Comparison of ENCODE assay signal across 16 cellular contexts in the genomic region with DNA sequence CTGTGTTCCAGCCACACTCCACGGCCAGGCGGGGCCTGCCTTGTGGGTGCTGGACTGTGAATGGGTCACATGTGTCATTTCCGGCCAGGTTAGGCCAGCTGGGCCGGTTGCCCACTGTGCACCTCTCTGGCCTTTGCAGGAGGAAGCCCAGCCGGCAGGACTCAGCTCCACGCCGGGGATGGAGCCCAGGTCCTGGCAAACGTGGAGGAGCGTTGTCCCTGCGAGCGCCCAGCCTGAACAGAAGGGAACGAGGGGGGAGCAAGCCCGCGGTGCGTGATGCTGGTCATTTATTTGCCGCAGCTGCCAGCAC.
DNase-seq lines count a peak whose midpoint lies in the region; ATAC-seq and TF ChIP-seq lines count a peak whose summit lies in the region.
"Had no signal": no experiment of that assay in that cellular context is flagged by ENCODE, and none has a peak within 500 bp of the region (broad histone marks: within the 10 kb centered on the region; RNA-seq: fewer than 3 reads in every experiment).

No MANE protein-coding gene starts in this region.

- no peaks in the 10 kb centered on the region for H3K9me3 Mint-ChIP-seq in type B pancreatic cell
- H3K9me3 Mint-ChIP-seq: activated T-helper 2 cell treated with anti-CD3 and anti-CD28 coated beads, Interferon-gamma antibody, Interleukin-2, Interleukin-4, amounts not matched to agents 10 μg/mL and 5 μg/mL and 100 μg/mL, durations not matched to agents 14 hours and 24 hours and 36 hours had no signal

- no peak overlapping the region for H3K4ac ChIP-seq in mesendoderm (ENCODE audit: low read depth, low read length)

- H3K27ac ChIP-seq in mesendoderm (ENCODE audit: low read depth, low read length): no peak overlapping the region

- no peak overlapping the region for H3K4me3 Mint-ChIP-seq in type B pancreatic cell
- H3K4me3 Mint-ChIP-seq: activated CD8-positive, alpha-beta T cell treated with anti-CD3 and anti-CD28 coated beads, Interleukin-2, amount 10 ng/mL, durations not matched to agents 7 days and 5 days; CD4-positive, alpha-beta memory T cell had no signal

- H3K27me3 Mint-ChIP-seq in type B pancreatic cell: peaks cover 12% of the 10 kb centered on the region

- H2BK15ac ChIP-seq in mesendoderm (replicated peaks; ENCODE audit: low read depth): no peak overlapping the region

- TF ChIP-seq CTCF in fibroblast of the aortic adventitia (IDR thresholded peaks at IDR 0.05; ENCODE audit: insufficient read depth, low read length): no peak
- TF ChIP-seq CTCF in type B pancreatic cell (conservative IDR thresholded peaks at IDR 0.05): no peak

- peaks cover 22% of the 10 kb centered on the region for H3K4me1 Mint-ChIP-seq in type B pancreatic cell (ENCODE audit: unreplicated experiment)
- H3K4me1 Mint-ChIP-seq: CD4-positive, alpha-beta memory T cell had no signal

- H3K79me2 ChIP-seq in mesendoderm (ENCODE audit: control insufficient read depth, insufficient read depth, low read length): no peaks in the 10 kb centered on the region

- H3K4me3 ChIP-seq in fibroblast of the aortic adventitia (ENCODE audit: low read depth, low read length): no peak overlapping the region
- H3K4me3 ChIP-seq in mesendoderm (ENCODE audit: low read length): no peak overlapping the region

- H3K56ac ChIP-seq in mesendoderm (ENCODE audit: low read length): peak overlapping the region; percentile 54

- no peak overlapping the region for H2BK120ac ChIP-seq in mesendoderm (ENCODE audit: low read depth, low read length)

- H3K4me2 ChIP-seq in mesendoderm (ENCODE audit: low read length): no peak overlapping the region

- no peaks in the 10 kb centered on the region for H3K36me3 ChIP-seq in mesendoderm (ENCODE audit: control insufficient read depth, insufficient read depth, low read length)
- H3K36me3 ChIP-seq: ascending aorta had no signal

- H3K36me3 Mint-ChIP-seq in type B pancreatic cell: no peaks in the 10 kb centered on the region
- H3K36me3 Mint-ChIP-seq: CD4-positive, alpha-beta memory T cell had no signal

- DNase-seq in activated effector memory CD4-positive, alpha-beta T cell treated with anti-CD3 and anti-CD28 coated beads, Interleukin-2, amount 50 U/mL, for 16 hours: peak; percentile 36
- DNase-seq in activated effector memory CD4-positive, alpha-beta T cell treated with Interleukin-2 at 50 U/mL for 16 hours: no peak
- peak; percentile 16 for DNase-seq in fibroblast of the aortic adventitia (ENCODE audit: low read depth)
- no peak for DNase-seq in mesendoderm
- DNase-seq in type B pancreatic cell (ENCODE audit: extremely low spot score, unreplicated experiment): no peak
- DNase-seq in HPDE6-E6E7 (ENCODE audit: extremely low spot score): no peak
- DNase-seq: activated CD8-positive, alpha-beta T cell treated with anti-CD3 and anti-CD28 coated beads, Interleukin-2, amount 10 ng/mL, durations not matched to agents 7 days and 5 days; CD4-positive, alpha-beta memory T cell; effector CD8-positive, alpha-beta T cell; MM.1S; NCI-H2081; stimulated activated CD4-positive, alpha-beta T cell treated with anti-CD3 and anti-CD28 coated beads, Interleukin-4, amount 100 ng/mL, for 1 hour had no signal

- no peak overlapping the region for H4K5ac ChIP-seq in mesendoderm (ENCODE audit: low read length)

- H3K23ac ChIP-seq in mesendoderm (ENCODE audit: low read length): no peak overlapping the region

- no peak overlapping the region for H3K18ac ChIP-seq in mesendoderm (ENCODE audit: low read length)

- no peaks in the 10 kb centered on the region for H3K27me3 ChIP-seq in mesendoderm (ENCODE audit: insufficient read depth, low read length, poor library complexity)
- H3K27me3 ChIP-seq: ascending aorta had no signal

- H3K27ac Mint-ChIP-seq in type B pancreatic cell: peak overlapping the region; percentile 19
- H3K27ac Mint-ChIP-seq: activated CD8-positive, alpha-beta T cell treated with anti-CD3 and anti-CD28 coated beads, Interleukin-2, amount 10 ng/mL, durations not matched to agents 7 days and 5 days; activated T-helper 2 cell treated with anti-CD3 and anti-CD28 coated beads, Interferon-gamma antibody, Interleukin-2, Interleukin-4, amounts not matched to agents 10 μg/mL and 5 μg/mL and 100 μg/mL, durations not matched to agents 14 hours and 24 hours and 36 hours; CD4-positive, alpha-beta memory T cell had no signal

- no CpG with 5 or more reads among the region's 16 CpGs for WGBS in mesendoderm (ENCODE audit: extremely low coverage, insufficient coverage, low lambda C conversion rate)

- no peak overlapping the region for H3K9ac ChIP-seq in mesendoderm (ENCODE audit: low read length)

- H4K8ac ChIP-seq in mesendoderm (ENCODE audit: low read depth, low read length): no peak overlapping the region

- no peak for ATAC-seq in SK-N-SH treated with all-trans-retinoic acid at 6 μM for 48 hours
- no peak for ATAC-seq in GM21786 (IDR thresholded peaks at IDR 0.05; ENCODE audit: unreplicated experiment)
- ATAC-seq: activated CD8-positive, alpha-beta T cell treated with anti-CD3 and anti-CD28 coated beads, Interleukin-2, amount 10 ng/mL, durations not matched to agents 7 days and 5 days had no signal

- H2BK5ac ChIP-seq in mesendoderm (ENCODE audit: low read length): no peak overlapping the region

- H3K4me1 ChIP-seq in mesendoderm (ENCODE audit: control insufficient read depth, low read depth, low read length): peaks cover 3% of the 10 kb centered on the region

- H3K79me1 ChIP-seq in mesendoderm (ENCODE audit: low read length): no peaks in the 10 kb centered on the region

- H2AK5ac ChIP-seq in mesendoderm (ENCODE audit: low read length): no peak overlapping the region

TF ChIP-seq in SK-N-SH treated with all-trans-retinoic acid at 6 μM for 48 hours, 23 proteins besides CTCF, POLR2A, EP300 and RAD21:
- TF ChIP-seq ESRRG (CRISPR knock-in tag; IDR thresholded peaks at IDR 0.05) (no peak), SNAI2 (CRISPR knock-in tag; IDR thresholded peaks at IDR 0.05) (no peak), RARB (CRISPR knock-in tag; IDR thresholded peaks at IDR 0.05) (no peak), ISL1 (CRISPR knock-in tag; IDR thresholded peaks at IDR 0.05) (no peak), ZNF8 (CRISPR knock-in tag; IDR thresholded peaks at IDR 0.05) (no peak), ZFP30 (CRISPR knock-in tag; IDR thresholded peaks at IDR 0.05) (no peak), PPARA (CRISPR knock-in tag; IDR thresholded peaks at IDR 0.05; ENCODE audit: borderline replicate concordance) (no peak), ZFP3 (CRISPR knock-in tag; IDR thresholded peaks at IDR 0.05) (no peak), ZNF565 (CRISPR knock-in tag; conservative IDR thresholded peaks at IDR 0.05; ENCODE audit: low read depth) (no peak), GLIS3 (CRISPR knock-in tag; IDR thresholded peaks at IDR 0.05) (no peak), ZNF70 (CRISPR knock-in tag; IDR thresholded peaks at IDR 0.05) (no peak), OSR1 (CRISPR knock-in tag; IDR thresholded peaks at IDR 0.05) (no peak), TCF4 (CRISPR knock-in tag; IDR thresholded peaks at IDR 0.05; ENCODE audit: borderline replicate concordance) (no peak)
- TF ChIP-seq, protein P1, sequence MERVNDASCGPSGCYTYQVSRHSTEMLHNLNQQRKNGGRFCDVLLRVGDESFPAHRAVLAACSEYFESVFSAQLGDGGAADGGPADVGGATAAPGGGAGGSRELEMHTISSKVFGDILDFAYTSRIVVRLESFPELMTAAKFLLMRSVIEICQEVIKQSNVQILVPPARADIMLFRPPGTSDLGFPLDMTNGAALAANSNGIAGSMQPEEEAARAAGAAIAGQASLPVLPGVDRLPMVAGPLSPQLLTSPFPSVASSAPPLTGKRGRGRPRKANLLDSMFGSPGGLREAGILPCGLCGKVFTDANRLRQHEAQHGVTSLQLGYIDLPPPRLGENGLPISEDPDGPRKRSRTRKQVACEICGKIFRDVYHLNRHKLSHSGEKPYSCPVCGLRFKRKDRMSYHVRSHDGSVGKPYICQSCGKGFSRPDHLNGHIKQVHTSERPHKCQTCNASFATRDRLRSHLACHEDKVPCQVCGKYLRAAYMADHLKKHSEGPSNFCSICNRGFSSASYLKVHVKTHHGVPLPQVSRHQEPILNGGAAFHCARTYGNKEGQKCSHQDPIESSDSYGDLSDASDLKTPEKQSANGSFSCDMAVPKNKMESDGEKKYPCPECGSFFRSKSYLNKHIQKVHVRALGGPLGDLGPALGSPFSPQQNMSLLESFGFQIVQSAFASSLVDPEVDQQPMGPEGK (CRISPR knock-in tag; IDR thresholded peaks at IDR 0.05; ENCODE audit: borderline replicate concordance): no peak
- TF ChIP-seq, protein P2, sequence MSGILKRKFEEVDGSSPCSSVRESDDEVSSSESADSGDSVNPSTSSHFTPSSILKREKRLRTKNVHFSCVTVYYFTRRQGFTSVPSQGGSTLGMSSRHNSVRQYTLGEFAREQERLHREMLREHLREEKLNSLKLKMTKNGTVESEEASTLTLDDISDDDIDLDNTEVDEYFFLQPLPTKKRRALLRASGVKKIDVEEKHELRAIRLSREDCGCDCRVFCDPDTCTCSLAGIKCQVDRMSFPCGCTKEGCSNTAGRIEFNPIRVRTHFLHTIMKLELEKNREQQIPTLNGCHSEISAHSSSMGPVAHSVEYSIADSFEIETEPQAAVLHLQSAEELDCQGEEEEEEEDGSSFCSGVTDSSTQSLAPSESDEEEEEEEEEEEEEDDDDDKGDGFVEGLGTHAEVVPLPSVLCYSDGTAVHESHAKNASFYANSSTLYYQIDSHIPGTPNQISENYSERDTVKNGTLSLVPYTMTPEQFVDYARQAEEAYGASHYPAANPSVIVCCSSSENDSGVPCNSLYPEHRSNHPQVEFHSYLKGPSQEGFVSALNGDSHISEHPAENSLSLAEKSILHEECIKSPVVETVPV (CRISPR knock-in tag; IDR thresholded peaks at IDR 0.05): no peak
- TF ChIP-seq, protein P3, sequence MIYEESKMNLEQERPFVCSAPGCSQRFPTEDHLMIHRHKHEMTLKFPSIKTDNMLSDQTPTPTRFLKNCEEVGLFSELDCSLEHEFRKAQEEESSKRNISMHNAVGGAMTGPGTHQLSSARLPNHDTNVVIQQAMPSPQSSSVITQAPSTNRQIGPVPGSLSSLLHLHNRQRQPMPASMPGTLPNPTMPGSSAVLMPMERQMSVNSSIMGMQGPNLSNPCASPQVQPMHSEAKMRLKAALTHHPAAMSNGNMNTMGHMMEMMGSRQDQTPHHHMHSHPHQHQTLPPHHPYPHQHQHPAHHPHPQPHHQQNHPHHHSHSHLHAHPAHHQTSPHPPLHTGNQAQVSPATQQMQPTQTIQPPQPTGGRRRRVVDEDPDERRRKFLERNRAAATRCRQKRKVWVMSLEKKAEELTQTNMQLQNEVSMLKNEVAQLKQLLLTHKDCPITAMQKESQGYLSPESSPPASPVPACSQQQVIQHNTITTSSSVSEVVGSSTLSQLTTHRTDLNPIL (CRISPR knock-in tag; IDR thresholded peaks at IDR 0.05; ENCODE audit: low read depth): no peak
TF ChIP-seq in SK-N-SH treated with all-trans-retinoic acid at 6 μM for 48 hours: peak in this region for 0.

Comparison
In these comparisons a context has a peak if more than half of its experiments do, and no peak if none do; other contexts are left out.
1. DNase-seq: peak in activated effector memory CD4-positive, alpha-beta T cell treated with anti-CD3 and anti-CD28 coated beads, Interleukin-2, amount 50 U/mL, for 16 hours (single experiment) and fibroblast of the aortic adventitia (single experiment); none in activated effector memory CD4-positive, alpha-beta T cell treated with Interleukin-2 at 50 U/mL for 16 hours (single experiment), mesendoderm (single experiment), type B pancreatic cell (single experiment) and HPDE6-E6E7 (single experiment).